Comparison of ENCODE assay signal across 21 cellular contexts in genomic region chr10:15478950-15479349, GRCh38.
"Had no signal": no experiment of that assay in that cellular context is flagged by ENCODE, and none has a peak within 500 bp of the region (broad histone marks: within the 10 kb centered on the region; RNA-seq: fewer than 3 reads in every experiment).

No MANE protein-coding gene starts in this region.

- H3K4me2 ChIP-seq: SK-N-SH had no signal

- H3K27ac ChIP-seq: RWPE1 had no signal

- H3K9ac ChIP-seq: SK-N-SH had no signal

- DNase-seq: KBM-7, MV-4-11, NCI-H1048, NCI-H1105, NCI-H1417, NCI-H1436 treated with DMSO at 0.1 percent for 48 hours, NCI-H1694, NCI-H187 treated with DMSO at 0.1 percent for 48 hours, NCI-H2029 treated with DMSO at 0.1 percent for 48 hours, NCI-H2171 treated with DMSO at 0.1 percent for 48 hours, NCI-H345, NCI-H446 treated with DMSO at 0.1 percent for 48 hours, NCI-H524 treated with DMSO at 0.1 percent for 48 hours, NCI-H69, NCI-H774, PC-3, SHP77, SK-N-SH, SW 1271 had no signal

- H3K9me3 ChIP-seq: SK-N-SH had no signal

- ATAC-seq: Panc1, PC-3 had no signal
